Comparison of ENCODE assay signal across 9 cellular contexts in genomic region chr11:47395225-47396048, GRCh38. TPM values are rescaled to one million over a fixed set of nuclear protein-coding genes. Genes with fewer than 3 reads are reported as not detected.
DNase-seq lines count a peak whose midpoint lies in the region; ATAC-seq, FAIRE-seq and TF ChIP-seq lines count a peak whose summit lies in the region.
"Had no signal": no experiment of that assay in that cellular context is flagged by ENCODE, and none has a peak within 500 bp of the region (broad histone marks: within the 10 kb centered on the region; RNA-seq: fewer than 3 reads in every experiment).

No MANE protein-coding gene starts in this region.

- H3K23ac ChIP-seq in H1 (ENCODE audit: insufficient read length), result no peak overlapping the region

- no peaks in the 10 kb centered on the region for H3K27me3 ChIP-seq in H1 (replicated peaks in 1 of 4; ENCODE audit: control insufficient read depth in 3 of 4, extremely low read depth in 1 of 4, insufficient read depth in 3 of 4, low read length in 3 of 4)
- no peaks in the 10 kb centered on the region for H3K27me3 ChIP-seq in suprapubic skin

- no peak overlapping the region for H3K4me2 ChIP-seq in H1 (ENCODE audit: insufficient read depth in 1 of 2, low read depth in 2 of 2, low read length in 2 of 2)

- 0 out of 2 replicates have a peak overlapping the region, but pooled peaks have one; percentile 2 for H4K8ac ChIP-seq in H1 (ENCODE audit: extremely low read depth, insufficient read depth, low read length)

- no peak overlapping the region for H2BK5ac ChIP-seq in H1 (ENCODE audit: low read depth, low read length)

- 85% methylated on average over 18 of the region's 25 CpGs; no CpG with 5 or more reads in 1 of the 2 experiments for WGBS in H1 (ENCODE audit: extremely low coverage in 1 of 2, insufficient coverage in 1 of 2, insufficient read length in 1 of 2, insufficient replicate concordance in 2 of 2, low coverage in 1 of 2, low lambda C conversion rate in 2 of 2, missing lambda C conversion rate in 1 of 2), 2 experiments
- WGBS in suprapubic skin, result 73% methylated on average over 24 of the region's 25 CpGs

- no peak overlapping the region for H3K56ac ChIP-seq in H1 (replicated peaks; ENCODE audit: insufficient read length, low read depth, low read length)

- ATAC-seq in GM18867 (IDR thresholded peaks at IDR 0.05; ENCODE audit: unreplicated experiment), result no peak

- H4K5ac ChIP-seq in H1 (ENCODE audit: insufficient read length, low read depth, low read length), result no peak overlapping the region

- H3K4ac ChIP-seq in H1 (replicated peaks; ENCODE audit: insufficient read length, low read depth, low read length), result no peak overlapping the region

- no peak overlapping the region for H2BK20ac ChIP-seq in H1 (ENCODE audit: low read length)

- POLR2A ChIA-PET in H1 (lab: Charles Lee; ENCODE audit: partially characterized antibody), result interaction anchor here (1.1 kb wide), 1 partner anchor 18 kb away, joined by 3 read pairs; no protein-coding TSS in a partner anchor

- H2BK15ac ChIP-seq in H1 (ENCODE audit: low read length), result no peak overlapping the region

- H3K9ac ChIP-seq in H1 (replicated peaks in 1 of 4; ENCODE audit: extremely low read depth in 1 of 4, low read depth in 3 of 4, low read length in 3 of 4), result no peak overlapping the region

- TF ChIP-seq POLR2A in H1 (IDR thresholded peaks at IDR 0.05; ENCODE audit: control extremely low read depth in 1 of 2, low read depth in 2 of 2, low read length in 2 of 2) (no peak), suprapubic skin (IDR thresholded peaks at IDR 0.05) (no peak)

- H2AK5ac ChIP-seq in H1 (ENCODE audit: low read depth, low read length), result no peak overlapping the region

- TF ChIP-seq EP300 in H1 (IDR thresholded peaks at IDR 0.05; ENCODE audit: borderline replicate concordance in 1 of 2, low read depth in 2 of 2, low read length in 2 of 2) (no peak), suprapubic skin (IDR thresholded peaks at IDR 0.05) (no peak)

- no peaks in the 10 kb centered on the region for H3K79me2 ChIP-seq in H1 (ENCODE audit: control insufficient read depth in 1 of 2, insufficient read depth in 2 of 2, low read length in 2 of 2)

- TF ChIP-seq RAD21 in H1 (IDR thresholded peaks at IDR 0.05 in 1 of 2, conservative IDR thresholded peaks at IDR 0.05 in 1 of 2; ENCODE audit: low read depth in 2 of 2, low read length in 2 of 2), result no peak

- H3K14ac ChIP-seq in H1 (ENCODE audit: insufficient read length), result no peak overlapping the region

- H3K36me3 ChIP-seq in H1 (ENCODE audit: control insufficient read depth in 2 of 4, insufficient read depth in 4 of 4, low read length in 3 of 4) (no peaks in the 10 kb centered on the region), suprapubic skin (no peaks in the 10 kb centered on the region)

- CTCF ChIA-PET in H1 (lab: Charles Lee; ENCODE audit: partially characterized antibody), result interaction anchor here (0.7 to 10.7 kb wide), 3 partner anchors 12 to 22 kb away, joined by 3 to 78 read pairs (median 3); no protein-coding TSS in a partner anchor

- TF ChIP-seq CTCF in H1 (IDR thresholded peaks at IDR 0.05; ENCODE audit: control extremely low read depth in 1 of 3, insufficient read depth in 1 of 3, low read depth in 1 of 3, low read length in 3 of 3) (no peak), suprapubic skin (IDR thresholded peaks at IDR 0.05) (no peak)

- H4K91ac ChIP-seq in H1 (replicated peaks; ENCODE audit: insufficient read length, low read length), result no peak overlapping the region

- H2BK120ac ChIP-seq in H1 (replicated peaks; ENCODE audit: low read depth, low read length), result no peak overlapping the region

- no peaks in the 10 kb centered on the region for H4K20me1 ChIP-seq in H1 (replicated peaks in 1 of 2; ENCODE audit: control insufficient read depth in 1 of 2, insufficient read depth in 2 of 2, low read length in 2 of 2)

- no peak for FAIRE-seq in H1 (lab: Jason Lieb, UNC)
- FAIRE-seq: A204.1 had no signal

- H3K9me3 ChIP-seq in H1 (ENCODE audit: insufficient read depth in 2 of 2, low read depth in 1 of 2, low read length in 1 of 2), result no peaks in the 10 kb centered on the region
- no peaks in the 10 kb centered on the region for H3K9me3 ChIP-seq in suprapubic skin

- H3K27ac ChIP-seq in H1 (ENCODE audit: low read depth, low read length) (no peak overlapping the region), suprapubic skin (peak overlapping the region; percentile 89)

- no peaks in the 10 kb centered on the region for H3K79me1 ChIP-seq in H1 (ENCODE audit: low read depth, low read length)

- H3K18ac ChIP-seq in H1 (ENCODE audit: extremely low read depth, low read length), result no peak overlapping the region

- H3K4me3 ChIP-seq in H1 (ENCODE audit: extremely low read depth in 1 of 4, insufficient read depth in 2 of 4, low read depth in 3 of 4, low read length in 4 of 4), result no peak overlapping the region
- H3K4me3 ChIP-seq in suprapubic skin, result peak overlapping the region; percentile 13

- H3K4me1 ChIP-seq in H1 (replicated peaks in 1 of 4; ENCODE audit: control insufficient read depth in 3 of 4, insufficient read depth in 4 of 4, low read length in 3 of 4) (peaks cover 0 to 10% (median 5%) of the 10 kb centered on the region in 4 experiments; a peak in 6 of 7 replicates), suprapubic skin (peaks cover 37% of the 10 kb centered on the region)

- H3K23me2 ChIP-seq in H1 (ENCODE audit: low read depth, low read length), result peaks cover 6% of the 10 kb centered on the region; the same call in 1 of the 2 replicates

- no peak overlapping the region for H2AFZ ChIP-seq in H1 (ENCODE audit: low read length)

- DNase-seq in NOMO-1 (lab: John Stamatoyannopoulos, UW; ENCODE audit: unreplicated experiment in 2 of 2) (peak; percentile 44 to 67), NOMO-1 treated with dmso at 0.1 percent for 144 hours (lab: John Stamatoyannopoulos, UW; ENCODE audit: unreplicated experiment) (no peak), H1 (ENCODE audit: low read depth in 1 of 2, low spot score in 2 of 2) (no peak), suprapubic skin (ENCODE audit: low spot score in 2 of 2) (peak in 1 of 2 donors; percentile 72), GF-D8 (lab: John Stamatoyannopoulos, UW) (no peak)

- H2BK12ac ChIP-seq in H1 (ENCODE audit: low read depth, low read length), result 0 out of 2 replicates have a peak overlapping the region, but pooled peaks have one; percentile 17

RNA-seq across cellular contexts. Expression of gene SLC39A13, which starts 13.0 kb away (rescaled TPM):
- 20.9 and 23.2 TPM in 2 replicates for total RNA-seq in H1 (2021; fragmentation: NEBNext Ultra II Directional; extraction: Animal tissue kit (Norgen Biotek cat#: 25700))
- 30.0 and 42.9 TPM in 2 replicates for polyA plus RNA-seq in H1 (2011; rRNA removed)
- 37.3 TPM for polyA plus RNA-seq in H1 (2011; cell fraction: cytosol; rRNA removed)
- 134 TPM for polyA plus RNA-seq in H1 (2011; cell fraction: nucleus; rRNA removed)
- polyA plus RNA-seq in H1 (2012, experiment 1 of 2), result 14.8 to 28.7 TPM (median 25.1 TPM) in 4 replicates
- 18.9 TPM for polyA plus RNA-seq in H1 (2012, experiment 2 of 2)
- 19.5 TPM for polyA plus RNA-seq in H1 (2013, experiment 1 of 2)
- 19.1 TPM for polyA plus RNA-seq in H1 (2013, experiment 2 of 2)
- polyA minus RNA-seq in H1 (2011; rRNA and poly(A)+ RNA removed), result 8.9 and 9.6 TPM in 2 replicates
- polyA minus RNA-seq in H1 (2011; cell fraction: cytosol; rRNA and poly(A)+ RNA removed), result 10.0 TPM
- 20.5 TPM for polyA minus RNA-seq in H1 (2011; cell fraction: nucleus; rRNA and poly(A)+ RNA removed)
- 10 to 100 TPM; 45.5 to 53.8 (median 52.3) TPM for total RNA-seq in suprapubic skin

RNA-seq across cellular contexts. Expression of gene SPI1, which starts 17.1 kb away (rescaled TPM):
- not detected in 2 replicates for total RNA-seq in H1 (2021; fragmentation: NEBNext Ultra II Directional; extraction: Animal tissue kit (Norgen Biotek cat#: 25700))
- 0.12 and 0.28 TPM in 2 replicates for polyA plus RNA-seq in H1 (2011; rRNA removed)
- polyA plus RNA-seq in H1 (2011; cell fraction: cytosol; rRNA removed), result 0.23 TPM
- polyA plus RNA-seq in H1 (2011; cell fraction: nucleus; rRNA removed), result 0.27 TPM
- polyA plus RNA-seq in H1 (2012, experiment 1 of 2), result 0.20 to 0.33 TPM in 2 of 4 replicates, not detected in the others
- polyA plus RNA-seq in H1 (2012, experiment 2 of 2), result 0.21 TPM
- 0.14 TPM for polyA plus RNA-seq in H1 (2013, experiment 1 of 2)
- polyA plus RNA-seq in H1 (2013, experiment 2 of 2), result 0.20 TPM
- polyA minus RNA-seq in H1 (2011; rRNA and poly(A)+ RNA removed), result 0.60 TPM in 1 of 2 replicates, not detected in the other
- not detected for polyA minus RNA-seq in H1 (2011; cell fraction: cytosol; rRNA and poly(A)+ RNA removed)
- not detected for polyA minus RNA-seq in H1 (2011; cell fraction: nucleus; rRNA and poly(A)+ RNA removed)
- 10 to 100 TPM in 2 of 4 donors, 1 to 10 TPM in 2; 4.7 to 13.4 (median 9.8) TPM for total RNA-seq in suprapubic skin
- total RNA-seq: glomerular endothelial cell, MCF 10A had no signal

RNA-seq across cellular contexts. Expression of gene PSMC3, which starts 30.8 kb away (rescaled TPM):
- 159 and 160 TPM in 2 replicates for total RNA-seq in H1 (2021; fragmentation: NEBNext Ultra II Directional; extraction: Animal tissue kit (Norgen Biotek cat#: 25700))
- 105 and 114 TPM in 2 replicates for polyA plus RNA-seq in H1 (2011; rRNA removed)
- 201 TPM for polyA plus RNA-seq in H1 (2011; cell fraction: cytosol; rRNA removed)
- polyA plus RNA-seq in H1 (2011; cell fraction: nucleus; rRNA removed), result 110 TPM
- 209 to 226 TPM (median 211 TPM) in 4 replicates for polyA plus RNA-seq in H1 (2012, experiment 1 of 2)
- polyA plus RNA-seq in H1 (2012, experiment 2 of 2), result 124 TPM
- polyA plus RNA-seq in H1 (2013, experiment 1 of 2), result 82.6 TPM
- 81.6 TPM for polyA plus RNA-seq in H1 (2013, experiment 2 of 2)
- 94.5 and 111 TPM in 2 replicates for polyA minus RNA-seq in H1 (2011; rRNA and poly(A)+ RNA removed)
- 65.4 TPM for polyA minus RNA-seq in H1 (2011; cell fraction: cytosol; rRNA and poly(A)+ RNA removed)
- polyA minus RNA-seq in H1 (2011; cell fraction: nucleus; rRNA and poly(A)+ RNA removed), result 50.5 TPM
- total RNA-seq in suprapubic skin, result 100 to 1,000 TPM in 3 of 4 donors, 10 to 100 TPM in 1; 52.5 to 124 (median 103) TPM

RNA-seq across cellular contexts. Expression of gene MYBPC3, which starts 42.9 kb away (rescaled TPM):
- not detected in 2 replicates for total RNA-seq in H1 (2021; fragmentation: NEBNext Ultra II Directional; extraction: Animal tissue kit (Norgen Biotek cat#: 25700))
- polyA plus RNA-seq in H1 (2011; rRNA removed), result 0.02 and 0.05 TPM in 2 replicates
- polyA plus RNA-seq in H1 (2011; cell fraction: cytosol; rRNA removed), result 0.03 TPM
- 0.19 TPM for polyA plus RNA-seq in H1 (2011; cell fraction: nucleus; rRNA removed)
- 0.04 to 0.05 TPM in 2 of 4 replicates, not detected in the others for polyA plus RNA-seq in H1 (2012, experiment 1 of 2)
- not detected for polyA plus RNA-seq in H1 (2012, experiment 2 of 2)
- polyA plus RNA-seq in H1 (2013, experiment 1 of 2), result 0.02 TPM
- polyA plus RNA-seq in H1 (2013, experiment 2 of 2), result under 0.01 TPM
- 0.07 TPM in 1 of 2 replicates, not detected in the other for polyA minus RNA-seq in H1 (2011; rRNA and poly(A)+ RNA removed)
- polyA minus RNA-seq in H1 (2011; cell fraction: cytosol; rRNA and poly(A)+ RNA removed), result not detected
- polyA minus RNA-seq in H1 (2011; cell fraction: nucleus; rRNA and poly(A)+ RNA removed), result not detected
- under 1 TPM in 2 of 4 donors, not detected in 2; 0.21 to 0.57 TPM for total RNA-seq in suprapubic skin
- total RNA-seq: glomerular endothelial cell, MCF 10A had no signal

RNA-seq across cellular contexts. Expression of gene RAPSN, which starts 53.5 kb away (rescaled TPM):
- total RNA-seq in H1 (2021; fragmentation: NEBNext Ultra II Directional; extraction: Animal tissue kit (Norgen Biotek cat#: 25700)), result 0.34 TPM in 1 of 2 replicates, not detected in the other
- polyA plus RNA-seq in H1 (2011; rRNA removed), result 0.05 and 0.06 TPM in 2 replicates
- 0.05 TPM for polyA plus RNA-seq in H1 (2011; cell fraction: cytosol; rRNA removed)
- polyA plus RNA-seq in H1 (2011; cell fraction: nucleus; rRNA removed), result 0.54 TPM
- polyA plus RNA-seq in H1 (2012, experiment 1 of 2), result 0.11 TPM in 1 of 4 replicates, not detected in the others
- not detected for polyA plus RNA-seq in H1 (2012, experiment 2 of 2)
- 0.71 TPM for polyA plus RNA-seq in H1 (2013, experiment 1 of 2)
- 0.29 TPM for polyA plus RNA-seq in H1 (2013, experiment 2 of 2)
- not detected in 2 replicates for polyA minus RNA-seq in H1 (2011; rRNA and poly(A)+ RNA removed)
- polyA minus RNA-seq in H1 (2011; cell fraction: cytosol; rRNA and poly(A)+ RNA removed), result not detected
- 0.60 TPM for polyA minus RNA-seq in H1 (2011; cell fraction: nucleus; rRNA and poly(A)+ RNA removed)
- 1 to 10 TPM in 2 of 4 donors, under 1 TPM in 1, not detected in 1; 0.59 to 4.6 (median 1.0) TPM for total RNA-seq in suprapubic skin
- total RNA-seq: glomerular endothelial cell had no signal

Comparison
In these comparisons a context has a peak if more than half of its experiments do, and no peak if none do; other contexts are left out.
1. DNase-seq: peak in NOMO-1 (2 of 2); none in NOMO-1 treated with dmso at 0.1 percent for 144 hours (single experiment), H1 (0 of 2) and GF-D8 (single experiment).